In the genomic region with DNA sequence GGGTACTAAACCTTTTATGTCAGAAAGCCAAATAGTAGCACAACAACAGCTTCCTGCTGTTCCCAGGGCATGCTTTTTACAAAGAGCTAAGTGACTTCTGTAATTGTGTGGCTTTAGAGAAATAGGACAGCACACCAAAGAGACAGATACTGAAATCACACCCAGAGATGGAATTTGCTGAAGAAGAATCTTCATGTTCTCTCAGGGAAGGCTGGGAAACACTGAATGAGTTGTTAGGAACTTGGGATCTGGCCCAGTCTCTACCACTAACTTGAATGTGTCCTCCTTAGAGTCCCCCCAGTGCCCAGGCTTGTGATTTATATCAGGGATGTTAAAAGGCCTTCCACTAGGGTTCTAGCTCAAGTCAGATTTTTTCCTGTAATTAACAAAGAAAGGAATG, we compare ENCODE assay signal across 30 cellular contexts.
A peak's percentile ranks its signal among the peaks of the same experiment; 100 is the strongest.
DNase-seq lines count a peak whose midpoint lies in the region; ATAC-seq and TF ChIP-seq lines count a peak whose summit lies in the region.
"Had no signal": no experiment of that assay in that cellular context is flagged by ENCODE, and none has a peak within 500 bp of the region (broad histone marks: within the 10 kb centered on the region; RNA-seq: fewer than 3 reads in every experiment).

No MANE protein-coding gene starts in this region.

- no peak overlapping the region for H3K4me3 ChIP-seq in ascending aorta
- H3K4me3 ChIP-seq in thyroid gland (replicated peaks in 1 of 3): no peak overlapping the region
- no peak overlapping the region for H3K4me3 ChIP-seq in WERI-Rb-1 (ENCODE audit: low read depth, low read length)
- H3K4me3 ChIP-seq: adrenal gland, body of pancreas, left lung, SJSA1, tibial nerve had no signal

- peaks cover 17 to 50% of the 10 kb centered on the region in 2 donors for H3K4me1 ChIP-seq in ascending aorta
- H3K4me1 ChIP-seq in thyroid gland: peaks cover 50 to 93% of the 10 kb centered on the region in 2 donors
- H3K4me1 ChIP-seq: adrenal gland, left lung had no signal

- peaks cover 10% of the 10 kb centered on the region for H3K27me3 Mint-ChIP-seq in memory B cell

- TF ChIP-seq POLR2A in thyroid gland (IDR thresholded peaks at IDR 0.05): no peak

- H3K4me3 Mint-ChIP-seq in memory B cell: no peak overlapping the region
- H3K4me3 Mint-ChIP-seq: activated B cell treated with CpG ODN at 0.5 μM for 24 hours; activated CD8-positive, alpha-beta memory T cell treated with anti-CD3 and anti-CD28 coated beads, Interleukin-2, amount 10 ng/mL, durations not matched to agents 7 days and 5 days; activated naive CD4-positive, alpha-beta T cell treated with anti-CD3 and anti-CD28 coated beads for 36 hours; activated T-cell treated with anti-CD3 and anti-CD28 coated beads, Interleukin-2, amount 50 U/mL, for 4 hours; stimulated activated naive CD8-positive, alpha-beta T cell treated with anti-CD3 and anti-CD28 coated beads, Interleukin-15, amount 100 ng/mL, for 72 hours had no signal

- DNase-seq in GM03348 (ENCODE audit: low spot score) (peak; percentile 27), ascending aorta (ENCODE audit: low spot score in 2 of 2) (no peak), memory B cell (ENCODE audit: low spot score in 2 of 2) (no peak), thyroid gland (no peak), activated gamma-delta T cell treated with Interleukin-2 at 50 U/mL for 16 hours (no peak), WERI-Rb-1 (no peak)
- DNase-seq: activated B cell treated with CpG ODN at 0.5 μM for 24 hours; activated CD8-positive, alpha-beta memory T cell treated with anti-CD3 and anti-CD28 coated beads, Interleukin-2, amount 10 ng/mL, durations not matched to agents 7 days and 5 days; activated naive CD4-positive, alpha-beta T cell treated with anti-CD3 and anti-CD28 coated beads for 36 hours; activated T-cell treated with anti-CD3 and anti-CD28 coated beads, Interleukin-2, amount 50 U/mL, for 4 hours; adrenal gland; body of pancreas; cerebellar nuclear complex; DMS79; GDM1; glutamatergic neuron; islet precursor cell; left lung; NCI-H1092 treated with DMSO at 0.1 percent for 48 hours; NCI-H1694 treated with DMSO at 0.1 percent for 48 hours; NCI-H446 treated with DMSO at 0.1 percent for 48 hours; right cardiac atrium; stimulated activated CD8-positive, alpha-beta memory T cell treated with anti-CD3 and anti-CD28 coated beads, Interleukin-4, amount 100 ng/mL, for 48 hours; stimulated activated naive CD8-positive, alpha-beta T cell treated with anti-CD3 and anti-CD28 coated beads, Interleukin-15, amount 100 ng/mL, for 72 hours; T-helper 1 cell had no signal

- H3K27me3 ChIP-seq in ascending aorta (no peaks in the 10 kb centered on the region), thyroid gland (no peaks in the 10 kb centered on the region), WERI-Rb-1 (ENCODE audit: insufficient read depth, low read depth, severe bottlenecking) (no peaks in the 10 kb centered on the region)
- H3K27me3 ChIP-seq: adrenal gland, body of pancreas, left lung, SJSA1, tibial nerve had no signal

- peaks cover 29 to 63% of the 10 kb centered on the region in 2 donors for H3K36me3 ChIP-seq in ascending aorta
- no peaks in the 10 kb centered on the region for H3K36me3 ChIP-seq in thyroid gland
- H3K36me3 ChIP-seq in WERI-Rb-1: no peaks in the 10 kb centered on the region
- H3K36me3 ChIP-seq: adrenal gland, left lung, SJSA1 had no signal

- peak overlapping the region; percentile 53 to 65 for H3K27ac ChIP-seq in ascending aorta
- peak overlapping the region; percentile 48 to 81 (median 69) for H3K27ac ChIP-seq in thyroid gland
- H3K27ac ChIP-seq in WERI-Rb-1: no peak overlapping the region; the same call in 1 of the 2 replicates
- H3K27ac ChIP-seq: adrenal gland, body of pancreas, left lung, RWPE1, SJSA1, tibial nerve had no signal

- H3K4me1 Mint-ChIP-seq in memory B cell: peaks cover 13% of the 10 kb centered on the region
- H3K4me1 Mint-ChIP-seq: activated CD8-positive, alpha-beta memory T cell treated with anti-CD3 and anti-CD28 coated beads, Interleukin-2, amount 10 ng/mL, durations not matched to agents 7 days and 5 days; CD14-positive monocyte; stimulated activated naive CD8-positive, alpha-beta T cell treated with anti-CD3 and anti-CD28 coated beads, Interleukin-15, amount 100 ng/mL, for 72 hours had no signal

- ATAC-seq in memory B cell (ENCODE audit: low read depth): no peak
- ATAC-seq in GM19452 (IDR thresholded peaks at IDR 0.05; ENCODE audit: unreplicated experiment): no peak
- ATAC-seq: activated CD8-positive, alpha-beta memory T cell treated with anti-CD3 and anti-CD28 coated beads, Interleukin-2, amount 10 ng/mL, durations not matched to agents 7 days and 5 days; activated T-cell treated with anti-CD3 and anti-CD28 coated beads, Interleukin-2, amount 50 U/mL, for 4 hours; body of pancreas; left lung; right cardiac atrium had no signal

- peak overlapping the region; percentile 56 for H3K27ac Mint-ChIP-seq in memory B cell
- H3K27ac Mint-ChIP-seq: activated B cell treated with CpG ODN at 0.5 μM for 24 hours; activated CD8-positive, alpha-beta memory T cell treated with anti-CD3 and anti-CD28 coated beads, Interleukin-2, amount 10 ng/mL, durations not matched to agents 7 days and 5 days; activated naive CD4-positive, alpha-beta T cell treated with anti-CD3 and anti-CD28 coated beads for 36 hours; CD14-positive monocyte; stimulated activated naive CD8-positive, alpha-beta T cell treated with anti-CD3 and anti-CD28 coated beads, Interleukin-15, amount 100 ng/mL, for 72 hours had no signal

- H3K9me3 Mint-ChIP-seq in memory B cell: no peaks in the 10 kb centered on the region
- H3K9me3 Mint-ChIP-seq: activated B cell treated with CpG ODN at 0.5 μM for 24 hours; activated naive CD4-positive, alpha-beta T cell treated with anti-CD3 and anti-CD28 coated beads for 36 hours; activated T-cell treated with anti-CD3 and anti-CD28 coated beads, Interleukin-2, amount 50 U/mL, for 4 hours; CD14-positive monocyte; stimulated activated naive CD8-positive, alpha-beta T cell treated with anti-CD3 and anti-CD28 coated beads, Interleukin-15, amount 100 ng/mL, for 72 hours had no signal

- intact Hi-C loops in ascending aorta (cut with DNase I) (no loop called here), thyroid gland (cut with DNase I) (no loop called here)

- TF ChIP-seq CTCF in ascending aorta (IDR thresholded peaks at IDR 0.05): no peak
- TF ChIP-seq CTCF in thyroid gland (IDR thresholded peaks at IDR 0.05): no peak
- TF ChIP-seq CTCF in WERI-Rb-1 (IDR thresholded peaks at IDR 0.05; ENCODE audit: low read depth, low read length): no peak

- H3K36me3 Mint-ChIP-seq in memory B cell: no peaks in the 10 kb centered on the region
- H3K36me3 Mint-ChIP-seq: activated CD8-positive, alpha-beta memory T cell treated with anti-CD3 and anti-CD28 coated beads, Interleukin-2, amount 10 ng/mL, durations not matched to agents 7 days and 5 days; CD14-positive monocyte had no signal

- H3K9me3 ChIP-seq in ascending aorta (no peaks in the 10 kb centered on the region), thyroid gland (no peaks in the 10 kb centered on the region), WERI-Rb-1 (ENCODE audit: severe bottlenecking) (no peaks in the 10 kb centered on the region)
- H3K9me3 ChIP-seq: adrenal gland, body of pancreas, left lung, SJSA1, tibial nerve had no signal
